8 cellular contexts compared by ENCODE assay signal in the genomic region with DNA sequence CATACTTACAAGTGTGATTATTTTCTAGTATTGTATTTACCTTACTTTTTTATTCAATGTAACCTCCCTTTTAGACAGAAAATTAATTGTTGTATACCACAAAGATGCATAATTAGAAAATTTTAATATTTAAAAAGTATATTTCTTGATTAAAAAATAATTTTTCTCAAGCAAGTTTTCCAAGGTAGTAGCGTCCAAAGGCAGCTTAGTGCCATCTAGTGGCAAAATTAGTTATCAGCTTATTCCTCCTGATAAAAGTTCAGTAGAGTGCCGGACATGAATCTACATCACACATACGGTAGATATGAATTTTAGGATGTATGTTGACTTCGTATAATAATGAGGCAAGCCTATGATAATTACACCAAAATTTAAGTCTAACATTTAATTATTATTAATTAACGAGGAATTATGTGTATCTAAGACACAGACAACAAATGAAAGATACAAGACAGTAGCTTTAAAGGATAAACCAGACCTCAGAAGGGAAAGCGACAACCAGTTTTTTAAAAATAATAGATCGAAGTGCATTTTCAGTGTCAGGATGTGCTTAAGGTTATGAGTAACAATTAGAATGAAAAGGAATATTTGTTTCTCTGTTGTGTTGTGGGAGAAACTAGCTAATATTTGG.
DNase-seq lines count a peak whose midpoint lies in the region; ATAC-seq and TF ChIP-seq lines count a peak whose summit lies in the region.

No MANE protein-coding gene starts in this region.

- H3K27me3 ChIP-seq in SU-DHL-6 (ENCODE audit: low read length) (no peaks in the 10 kb centered on the region), thyroid gland (no peaks in the 10 kb centered on the region)
- no peaks in the 10 kb centered on the region for H3K27me3 ChIP-seq in CD4-positive, alpha-beta memory T cell (ENCODE audit: insufficient read depth, low read length)

- intact Hi-C loops in thyroid gland (cut with DNase I), result no loop called here
- intact Hi-C loops in CD4-positive, alpha-beta memory T cell (cut with micrococcal nuclease), result no loop called here

- CTCF ChIA-PET in CD4-positive, alpha-beta memory T cell (lab: Charles Lee; ENCODE audit: partially characterized antibody), result no interaction called here

- H3K36me3 ChIP-seq in SU-DHL-6 (ENCODE audit: low read length), result no peaks in the 10 kb centered on the region
- no peaks in the 10 kb centered on the region for H3K36me3 ChIP-seq in thyroid gland
- no peaks in the 10 kb centered on the region for H3K36me3 ChIP-seq in CD4-positive, alpha-beta memory T cell (ENCODE audit: insufficient read depth, low read length)

- no peaks in the 10 kb centered on the region for H3K4me1 Mint-ChIP-seq in CD4-positive, alpha-beta memory T cell

- peak; percentile 45 for TF ChIP-seq CTCF in SU-DHL-6 (IDR thresholded peaks at IDR 0.05; ENCODE audit: insufficient read depth, low read length, poor library complexity, severe bottlenecking)
- peak; percentile 19 to 75 (median 54) for TF ChIP-seq CTCF in thyroid gland (IDR thresholded peaks at IDR 0.05)

- H3K4me3 ChIP-seq in SU-DHL-6 (ENCODE audit: insufficient read depth, low read length, poor library complexity, severe bottlenecking), result no peak overlapping the region
- no peak overlapping the region for H3K4me3 ChIP-seq in thyroid gland (replicated peaks in 1 of 3)
- H3K4me3 ChIP-seq in CD4-positive, alpha-beta memory T cell (ENCODE audit: low read length in 2 of 2), result no peak overlapping the region

- H3K9me3 ChIP-seq in SU-DHL-6 (ENCODE audit: insufficient read depth, low read length) (no peaks in the 10 kb centered on the region), thyroid gland (no peaks in the 10 kb centered on the region)
- no peaks in the 10 kb centered on the region for H3K9me3 ChIP-seq in CD4-positive, alpha-beta memory T cell (ENCODE audit: control insufficient read depth in 1 of 2, low read length in 2 of 2)

- H3K27ac Mint-ChIP-seq in CD4-positive, alpha-beta memory T cell, result no peak overlapping the region

- H3K9me3 Mint-ChIP-seq in CD4-positive, alpha-beta memory T cell, result peaks cover 2 to 14% (median 3%) of the 10 kb centered on the region in 8 donors

- H3K27me3 Mint-ChIP-seq in CD4-positive, alpha-beta memory T cell, result no peaks in the 10 kb centered on the region

- H3K36me3 Mint-ChIP-seq in CD4-positive, alpha-beta memory T cell, result no peaks in the 10 kb centered on the region

- H3K4me3 Mint-ChIP-seq in CD4-positive, alpha-beta memory T cell, result no peak overlapping the region

- POLR2A ChIA-PET in CD4-positive, alpha-beta memory T cell (lab: Charles Lee; ENCODE audit: partially characterized antibody), result no interaction called here

- DNase-seq in DMS153 treated with DMSO at 0.1 percent for 48 hours (lab: John Stamatoyannopoulos, UW; ENCODE audit: unreplicated experiment) (peak; percentile 15), Kasumi-1 (lab: John Stamatoyannopoulos, UW) (peak; percentile 45 to 64), glomerular endothelial cell (ENCODE audit: extremely low read depth, low read depth, low spot score) (peak; percentile 45), thyroid gland (no peak)
- no peak for DNase-seq in CD4-positive, alpha-beta memory T cell

- no peak overlapping the region for H2AFZ ChIP-seq in SU-DHL-6 (ENCODE audit: low read depth, low read length, severe bottlenecking)

- H3K9ac ChIP-seq in SU-DHL-6 (ENCODE audit: low read length), result no peak overlapping the region

- no peaks in the 10 kb centered on the region for H3F3A ChIP-seq in SU-DHL-6 (ENCODE audit: insufficient read depth)

- ATAC-seq in GM21367 (IDR thresholded peaks at IDR 0.05; ENCODE audit: unreplicated experiment) (peak; percentile 85), GM19023 (IDR thresholded peaks at IDR 0.05; ENCODE audit: unreplicated experiment) (no peak)

- 20% methylated on average over 7 of the region's 7 CpGs for WGBS in thyroid gland, 2 donors

- no peaks in the 10 kb centered on the region for H4K20me1 ChIP-seq in SU-DHL-6 (ENCODE audit: low read depth, low read length)

- H3K9me2 ChIP-seq in SU-DHL-6 (replicated peaks; ENCODE audit: insufficient read depth, low read length), result no peaks in the 10 kb centered on the region

- TF ChIP-seq POLR2A in thyroid gland (IDR thresholded peaks at IDR 0.05), result no peak

- H3K4me2 ChIP-seq in SU-DHL-6 (ENCODE audit: low read depth, low read length, poor library complexity, severe bottlenecking), result no peak overlapping the region

- H3K79me2 ChIP-seq in SU-DHL-6 (ENCODE audit: insufficient read depth, low read length), result no peaks in the 10 kb centered on the region

- H3K4me1 ChIP-seq in thyroid gland, result no peaks in the 10 kb centered on the region
- no peaks in the 10 kb centered on the region for H3K4me1 ChIP-seq in CD4-positive, alpha-beta memory T cell (ENCODE audit: insufficient read depth, low read length)

- H3K27ac ChIP-seq in SU-DHL-6 (ENCODE audit: low read depth, low read length) (no peak overlapping the region), thyroid gland (no peak overlapping the region)
- no peak overlapping the region for H3K27ac ChIP-seq in CD4-positive, alpha-beta memory T cell (ENCODE audit: low read depth, low read length)

Comparison
In these comparisons a context has a peak if more than half of its experiments do, and no peak if none do; other contexts are left out.
1. DNase-seq: peak in DMS153 treated with DMSO at 0.1 percent for 48 hours (single experiment), Kasumi-1 (2 of 2) and glomerular endothelial cell (single experiment); none in thyroid gland (0 of 2) and CD4-positive, alpha-beta memory T cell (0 of 5).